In the genomic region with DNA sequence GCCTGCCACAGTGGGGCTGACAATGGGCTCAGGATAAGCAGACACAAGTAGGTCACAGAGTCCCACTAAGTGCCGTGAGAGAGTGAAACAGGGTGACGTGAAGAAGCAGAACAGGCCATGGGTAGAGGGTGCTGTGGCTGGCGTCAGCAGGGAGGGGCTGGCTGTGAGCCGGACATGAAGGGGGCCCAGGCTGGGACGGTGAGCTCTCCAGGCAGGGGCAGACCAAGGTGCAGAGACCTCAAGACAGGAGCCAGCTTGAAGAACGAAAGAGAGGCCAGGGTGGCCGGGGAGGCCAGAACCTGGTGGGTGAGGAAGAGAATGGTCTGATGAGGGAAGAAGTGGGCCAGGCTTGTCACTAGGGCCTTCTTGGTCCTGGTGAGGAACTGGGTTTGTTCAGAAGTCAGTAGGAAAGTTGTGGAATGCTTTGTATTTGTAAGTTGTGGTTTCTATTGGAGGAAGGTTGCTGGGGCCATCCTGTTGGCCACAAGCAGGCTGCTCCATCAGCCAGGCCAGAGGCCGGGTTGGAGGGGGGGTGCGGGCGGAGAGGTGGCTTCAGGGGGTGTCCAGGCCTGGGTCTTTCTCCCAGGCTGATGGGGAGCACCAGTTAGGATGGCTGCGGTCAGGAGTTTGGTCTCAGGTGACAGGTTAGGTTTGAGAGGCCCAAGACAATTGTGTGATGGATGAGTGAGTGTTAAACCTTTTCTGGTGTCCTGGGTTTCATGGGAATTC, we compare ENCODE assay signal across 23 cellular contexts. TPM values are rescaled to one million over a fixed set of nuclear protein-coding genes. Genes with fewer than 3 reads are reported as not detected.
A peak's percentile ranks its signal among the peaks of the same experiment; 100 is the strongest.
DNase-seq lines count a peak whose midpoint lies in the region; ATAC-seq, FAIRE-seq and TF ChIP-seq lines count a peak whose summit lies in the region.
"Had no signal": no experiment of that assay in that cellular context is flagged by ENCODE, and none has a peak within 500 bp of the region (broad histone marks: within the 10 kb centered on the region; RNA-seq: fewer than 3 reads in every experiment).

No MANE protein-coding gene starts in this region.

- no peak for DNase-seq in activated naive CD4-positive, alpha-beta T cell treated with anti-CD3 and anti-CD28 coated beads, Interleukin-2, amount 10 ng/mL, durations not matched to agents 7 days and 5 days
- DNase-seq in osteoblast (ENCODE audit: insufficient read length, low spot score, missing footprints) (peak; percentile 21), type B pancreatic cell (ENCODE audit: extremely low spot score, unreplicated experiment) (no peak), mesenteric fat pad (ENCODE audit: low spot score) (no peak), NCI-H128 (lab: John Stamatoyannopoulos, UW; ENCODE audit: unreplicated experiment) (no peak), pancreas (no peak)
- DNase-seq: CD8-positive, alpha-beta T cell; DMS53; GDM1; NCI-H1105 treated with DMSO at 0.1 percent for 48 hours; NCI-H1694; NCI-H2081; NCI-H2171; NCI-H345; NCI-H524; NCI-H82; Peyer's patch had no signal

- intact Hi-C loops in dendritic cell treated with granulocyte-macrophage colony-stimulating factor and Interleukin-4, amounts not matched to agents 40 ng/mL and 50 ng/mL, for 4 days (cut with micrococcal nuclease): no loop called here
- intact Hi-C loops in pancreas (cut with DNase I): loop anchor here in 2 of 3 donors (2.0 to 10.0 kb wide), 4 partner anchors 65 to 145 kb away; a partner anchor contains a TSS

- ATAC-seq in pancreas: no peak
- ATAC-seq: CD8-positive, alpha-beta T cell had no signal

- H3K36me3 Mint-ChIP-seq in activated naive CD4-positive, alpha-beta T cell treated with anti-CD3 and anti-CD28 coated beads, Interleukin-2, amount 50 U/mL, for 24 hours: no peaks in the 10 kb centered on the region
- H3K36me3 Mint-ChIP-seq in activated naive CD4-positive, alpha-beta T cell treated with anti-CD3 and anti-CD28 coated beads, Interleukin-2, amount 10 ng/mL, durations not matched to agents 7 days and 5 days: peaks cover 17% of the 10 kb centered on the region
- peaks cover 88% of the 10 kb centered on the region for H3K36me3 Mint-ChIP-seq in dendritic cell treated with granulocyte-macrophage colony-stimulating factor and Interleukin-4, amounts not matched to agents 40 ng/mL and 50 ng/mL, for 4 days (ENCODE audit: low read depth)
- peaks cover 6% of the 10 kb centered on the region for H3K36me3 Mint-ChIP-seq in type B pancreatic cell

- H3K27ac ChIP-seq in osteoblast (ENCODE audit: low read depth, low read length) (no peak overlapping the region), pancreas (no peak overlapping the region)
- H3K27ac ChIP-seq: Peyer's patch, SJSA1 had no signal

- no peak for TF ChIP-seq CTCF in osteoblast (IDR thresholded peaks at IDR 0.05; ENCODE audit: extremely low read depth, low read depth, low read length)
- no peak for TF ChIP-seq CTCF in type B pancreatic cell (conservative IDR thresholded peaks at IDR 0.05)
- TF ChIP-seq CTCF in pancreas (IDR thresholded peaks at IDR 0.05): no peak

- H3K27me3 Mint-ChIP-seq in activated naive CD4-positive, alpha-beta T cell treated with anti-CD3 and anti-CD28 coated beads, Interleukin-2, amount 50 U/mL, for 24 hours: no peaks in the 10 kb centered on the region
- no peaks in the 10 kb centered on the region for H3K27me3 Mint-ChIP-seq in activated naive CD4-positive, alpha-beta T cell treated with anti-CD3 and anti-CD28 coated beads, Interleukin-2, amount 10 ng/mL, durations not matched to agents 7 days and 5 days
- H3K27me3 Mint-ChIP-seq in dendritic cell treated with granulocyte-macrophage colony-stimulating factor and Interleukin-4, amounts not matched to agents 40 ng/mL and 50 ng/mL, for 4 days: no peaks in the 10 kb centered on the region
- no peaks in the 10 kb centered on the region for H3K27me3 Mint-ChIP-seq in type B pancreatic cell
- H3K27me3 Mint-ChIP-seq: IgD-negative memory B cell had no signal

- H3K4me1 Mint-ChIP-seq in activated naive CD4-positive, alpha-beta T cell treated with anti-CD3 and anti-CD28 coated beads, Interleukin-2, amount 50 U/mL, for 24 hours: peaks cover 6% of the 10 kb centered on the region
- peaks cover 9% of the 10 kb centered on the region for H3K4me1 Mint-ChIP-seq in activated naive CD4-positive, alpha-beta T cell treated with anti-CD3 and anti-CD28 coated beads, Interleukin-2, amount 10 ng/mL, durations not matched to agents 7 days and 5 days
- H3K4me1 Mint-ChIP-seq in dendritic cell treated with granulocyte-macrophage colony-stimulating factor and Interleukin-4, amounts not matched to agents 40 ng/mL and 50 ng/mL, for 4 days (ENCODE audit: low read depth): peaks cover 7% of the 10 kb centered on the region
- peaks cover 5% of the 10 kb centered on the region for H3K4me1 Mint-ChIP-seq in type B pancreatic cell (ENCODE audit: unreplicated experiment)

- H2AFZ ChIP-seq in osteoblast (ENCODE audit: low read length): no peak overlapping the region

- H3K4me1 ChIP-seq in osteoblast (ENCODE audit: insufficient read depth, low read length) (peaks cover 4% of the 10 kb centered on the region), pancreas (peaks cover 3 to 13% (median 5%) of the 10 kb centered on the region in 3 donors)

- H3K4me3 Mint-ChIP-seq in activated naive CD4-positive, alpha-beta T cell treated with anti-CD3 and anti-CD28 coated beads, Interleukin-2, amount 50 U/mL, for 24 hours: no peak overlapping the region
- no peak overlapping the region for H3K4me3 Mint-ChIP-seq in activated naive CD4-positive, alpha-beta T cell treated with anti-CD3 and anti-CD28 coated beads, Interleukin-2, amount 10 ng/mL, durations not matched to agents 7 days and 5 days
- no peak overlapping the region for H3K4me3 Mint-ChIP-seq in dendritic cell treated with granulocyte-macrophage colony-stimulating factor and Interleukin-4, amounts not matched to agents 40 ng/mL and 50 ng/mL, for 4 days
- H3K4me3 Mint-ChIP-seq in type B pancreatic cell: no peak overlapping the region
- H3K4me3 Mint-ChIP-seq: CD8-positive, alpha-beta T cell; IgD-negative memory B cell had no signal

- no peak overlapping the region for H3K4me2 ChIP-seq in osteoblast (ENCODE audit: insufficient read depth, low read length)

- CTCF ChIA-PET in activated naive CD4-positive, alpha-beta T cell treated with anti-CD3 and anti-CD28 coated beads, Interleukin-2, amount 10 ng/mL, durations not matched to agents 7 days and 5 days (lab: Charles Lee): interaction anchor here (1.2 to 3.3 kb wide), 2 partner anchors 25 to 134 kb away, joined by 3 to 21 read pairs; no protein-coding TSS in a partner anchor

- H3K4me3 ChIP-seq in osteoblast (ENCODE audit: insufficient read depth, low read length) (no peak overlapping the region), pancreas (no peak overlapping the region)
- H3K4me3 ChIP-seq: Peyer's patch, SJSA1 had no signal

- H3K9me3 ChIP-seq in osteoblast (ENCODE audit: low read depth, low read length): no peaks in the 10 kb centered on the region
- H3K9me3 ChIP-seq in pancreas: no peaks in the 10 kb centered on the region
- H3K9me3 ChIP-seq: Peyer's patch, SJSA1 had no signal

- no peaks in the 10 kb centered on the region for H4K20me1 ChIP-seq in osteoblast (ENCODE audit: insufficient read depth, low read length)

- H3K36me3 ChIP-seq in osteoblast (ENCODE audit: insufficient read depth, low read length) (peaks cover 20% of the 10 kb centered on the region), pancreas (peaks cover 0 to 24% (median 6%) of the 10 kb centered on the region in 3 donors)
- H3K36me3 ChIP-seq: Peyer's patch had no signal

- H3K9me3 Mint-ChIP-seq in activated naive CD4-positive, alpha-beta T cell treated with anti-CD3 and anti-CD28 coated beads, Interleukin-2, amount 50 U/mL, for 24 hours: no peaks in the 10 kb centered on the region
- no peaks in the 10 kb centered on the region for H3K9me3 Mint-ChIP-seq in activated naive CD4-positive, alpha-beta T cell treated with anti-CD3 and anti-CD28 coated beads, Interleukin-2, amount 10 ng/mL, durations not matched to agents 7 days and 5 days
- H3K9me3 Mint-ChIP-seq in dendritic cell treated with granulocyte-macrophage colony-stimulating factor and Interleukin-4, amounts not matched to agents 40 ng/mL and 50 ng/mL, for 4 days: no peaks in the 10 kb centered on the region
- H3K9me3 Mint-ChIP-seq in type B pancreatic cell: no peaks in the 10 kb centered on the region
- H3K9me3 Mint-ChIP-seq: CD8-positive, alpha-beta T cell; IgD-negative memory B cell had no signal

- WGBS in pancreas, 2 donors: 94 to 96% methylated on average over 11 of the region's 11 CpGs

- peak overlapping the region; percentile 19 for H3K27ac Mint-ChIP-seq in activated naive CD4-positive, alpha-beta T cell treated with anti-CD3 and anti-CD28 coated beads, Interleukin-2, amount 50 U/mL, for 24 hours
- H3K27ac Mint-ChIP-seq in activated naive CD4-positive, alpha-beta T cell treated with anti-CD3 and anti-CD28 coated beads, Interleukin-2, amount 10 ng/mL, durations not matched to agents 7 days and 5 days: no peak overlapping the region
- peak overlapping the region; percentile 18 for H3K27ac Mint-ChIP-seq in dendritic cell treated with granulocyte-macrophage colony-stimulating factor and Interleukin-4, amounts not matched to agents 40 ng/mL and 50 ng/mL, for 4 days
- H3K27ac Mint-ChIP-seq in type B pancreatic cell: peak overlapping the region; percentile 31
- H3K27ac Mint-ChIP-seq: CD8-positive, alpha-beta T cell had no signal

- H3K27me3 ChIP-seq in osteoblast (ENCODE audit: insufficient read depth, low read length) (no peaks in the 10 kb centered on the region), pancreas (no peaks in the 10 kb centered on the region)
- H3K27me3 ChIP-seq: Peyer's patch, SJSA1 had no signal

- FAIRE-seq in pancreas (lab: Jason Lieb, UNC): no peak
- FAIRE-seq: A204.1, D721Med had no signal

- no peaks in the 10 kb centered on the region for H3K79me2 ChIP-seq in osteoblast (ENCODE audit: insufficient read depth, low read length)

RNA-seq across cellular contexts. Expression of a gene that starts 21.4 kb away (rescaled TPM):
- total RNA-seq in osteoblast (12.7 and 14.1 TPM in 2 replicates), type B pancreatic cell (ENCODE audit: low replicate concordance) (28.4 and 44.5 TPM in 2 replicates), mesenteric fat pad (68.4 TPM), pancreas (10 to 100 TPM; 44.0 to 78.0 (median 55.5) TPM)
- 10 to 100 TPM; 35.4 to 90.1 TPM for polyA plus RNA-seq in pancreas

RNA-seq across cellular contexts. Expression of a gene that starts 35.5 kb away (rescaled TPM):
- total RNA-seq in osteoblast (4.4 and 4.7 TPM in 2 replicates), type B pancreatic cell (ENCODE audit: low replicate concordance) (22.2 and 30.9 TPM in 2 replicates), mesenteric fat pad (3.2 TPM), pancreas (10 to 100 TPM in 3 of 6 donors, 1 to 10 TPM in 3; 8.3 to 13.4 (median 10.5) TPM)
- polyA plus RNA-seq in pancreas: 1 to 10 TPM; 6.9 to 8.3 TPM
